18 cellular contexts compared by ENCODE assay signal in genomic region chr19:49049011-49049410, GRCh38. TPM values are rescaled to one million over a fixed set of nuclear protein-coding genes. Genes with fewer than 3 reads are reported as not detected.
"Had no signal": no experiment of that assay in that cellular context is flagged by ENCODE, and none has a peak within 500 bp of the region (broad histone marks: within the 10 kb centered on the region; RNA-seq: fewer than 3 reads in every experiment).

CGB8 (minus strand) TSS chr19:49049111; CDS start chr19:49048739, 372 bp downstream.

RNA-seq across cellular contexts. Expression of gene CGB8, which starts in this region (rescaled TPM):
- total RNA-seq: dermis blood vessel endothelial cell, dorsolateral prefrontal cortex, esophagus mucosa, esophagus squamous epithelium, frontal cortex, gastroesophageal sphincter, heart right ventricle, left cardiac atrium, left lung, left ventricle myocardium superior, lower leg skin, lower lobe of right lung, lung microvascular endothelial cell, mesenteric fat pad, mesothelial cell of epicardium, mucosa of descending colon, myocyte had no signal
- polyA plus RNA-seq: heart right ventricle, keratinocyte had no signal
